Comparison of ENCODE assay signal across 12 cellular contexts in the genomic region with DNA sequence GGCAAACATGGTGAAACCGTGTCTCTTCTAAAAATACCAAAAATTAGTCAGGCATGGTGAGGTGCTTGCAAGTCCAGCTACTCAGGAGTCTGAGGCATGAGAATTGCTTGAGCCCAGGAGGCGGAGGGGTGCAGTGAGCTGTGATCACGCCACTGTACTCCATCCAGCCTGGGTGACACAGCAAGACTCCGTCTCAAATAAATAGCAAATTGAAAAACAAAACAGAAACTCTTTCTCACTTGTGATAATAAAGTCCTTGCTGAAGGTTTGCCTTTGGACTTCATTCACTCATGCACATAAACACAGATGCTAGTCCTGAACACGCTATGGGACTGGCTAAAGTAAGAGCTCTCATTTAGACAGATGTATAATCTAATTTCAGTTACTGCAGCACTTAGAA. TPM values are rescaled to one million over a fixed set of nuclear protein-coding genes. Genes with fewer than 3 reads are reported as not detected.
DNase-seq lines count a peak whose midpoint lies in the region; ATAC-seq, FAIRE-seq and TF ChIP-seq lines count a peak whose summit lies in the region.
"Had no signal": no experiment of that assay in that cellular context is flagged by ENCODE, and none has a peak within 500 bp of the region (broad histone marks: within the 10 kb centered on the region; RNA-seq: fewer than 3 reads in every experiment).

No MANE protein-coding gene starts in this region.

- ATAC-seq in GM21381 (IDR thresholded peaks at IDR 0.05; ENCODE audit: unreplicated experiment): peak; percentile 57
- peak; percentile 66 for ATAC-seq in HG03064 (IDR thresholded peaks at IDR 0.05; ENCODE audit: low read depth, unreplicated experiment)
- ATAC-seq in T-helper 17 cell: no peak
- ATAC-seq: activated CD8-positive, alpha-beta T cell treated with anti-CD3 and anti-CD28 coated beads, Interleukin-2, amount 10 ng/mL, durations not matched to agents 7 days and 5 days; pancreas; SK-N-SH treated with all-trans-retinoic acid at 6 μM for 48 hours had no signal

- peak overlapping the region; percentile 95 for H3K27ac ChIP-seq in angular gyrus (ENCODE audit: low read depth, low read length)
- H3K27ac ChIP-seq: pancreas had no signal

- H3K36me3 Mint-ChIP-seq in T-helper 17 cell (ENCODE audit: low read depth): no peaks in the 10 kb centered on the region

- no peak for DNase-seq in GM12892 (ENCODE audit: insufficient read length)
- no peak for DNase-seq in midbrain (lab: John Stamatoyannopoulos, UW)
- no peak for DNase-seq in erythroblast (lab: John Stamatoyannopoulos, UW)
- DNase-seq in T-helper 17 cell: no peak
- DNase-seq in DMS79 (lab: John Stamatoyannopoulos, UW): no peak
- DNase-seq: activated CD8-positive, alpha-beta T cell treated with anti-CD3 and anti-CD28 coated beads, Interleukin-2, amount 10 ng/mL, durations not matched to agents 7 days and 5 days; islet precursor cell; pancreas had no signal

- H3K9me3 ChIP-seq in T-helper 17 cell (ENCODE audit: control insufficient read depth, low read length, poor library complexity, severe bottlenecking): no peaks in the 10 kb centered on the region
- H3K9me3 ChIP-seq: pancreas had no signal

- no peak overlapping the region for H3K27ac Mint-ChIP-seq in T-helper 17 cell
- H3K27ac Mint-ChIP-seq: activated CD8-positive, alpha-beta T cell treated with anti-CD3 and anti-CD28 coated beads, Interleukin-2, amount 10 ng/mL, durations not matched to agents 7 days and 5 days had no signal

- TF ChIP-seq POLR2A in GM12892 (IDR thresholded peaks at IDR 0.05; ENCODE audit: low read depth, low read length) (no peak), erythroblast (IDR thresholded peaks at IDR 0.05; ENCODE audit: low read length) (no peak)

- peak; percentile 77 for FAIRE-seq in GM12892 (lab: Jason Lieb, UNC)
- FAIRE-seq: pancreas had no signal

- H3K27me3 Mint-ChIP-seq in T-helper 17 cell: no peaks in the 10 kb centered on the region

- H3K4me3 Mint-ChIP-seq in T-helper 17 cell: no peak overlapping the region
- H3K4me3 Mint-ChIP-seq: activated CD8-positive, alpha-beta T cell treated with anti-CD3 and anti-CD28 coated beads, Interleukin-2, amount 10 ng/mL, durations not matched to agents 7 days and 5 days had no signal

- peaks cover 10% of the 10 kb centered on the region for H3K4me1 Mint-ChIP-seq in T-helper 17 cell

RNA-seq across cellular contexts. Expression of gene ANK3, which starts 37.6 kb away (rescaled TPM):
- polyA plus RNA-seq in GM12892 (2012; ENCODE audit: missing spikeins): 1.0 TPM
- total RNA-seq in T-helper 17 cell: 10 to 100 TPM; 58.5 to 71.2 TPM
